In genomic region chrX:48936429-48937064, GRCh38 we compare ENCODE assay signal across 8 cellular contexts. TPM values are rescaled to one million over a fixed set of nuclear protein-coding genes. Genes with fewer than 3 reads are reported as not detected.
A peak's percentile ranks its signal among the peaks of the same experiment; 100 is the strongest.
DNase-seq lines count a peak whose midpoint lies in the region; ATAC-seq and TF ChIP-seq lines count a peak whose summit lies in the region.

No MANE protein-coding gene starts in this region.

- H3K9me2 ChIP-seq in SU-DHL-6 (replicated peaks; ENCODE audit: insufficient read depth, low read length), result no peaks in the 10 kb centered on the region

- H3K4me2 ChIP-seq in SU-DHL-6 (ENCODE audit: low read depth, low read length, poor library complexity, severe bottlenecking), result peak overlapping the region; percentile 38
- H3K4me2 ChIP-seq in mesenchymal stem cell (ENCODE audit: low read length, poor library complexity, severe bottlenecking), result no peak overlapping the region

- H2BK5ac ChIP-seq in mesenchymal stem cell (ENCODE audit: low read depth, low read length, poor library complexity, severe bottlenecking), result no peak overlapping the region

- no peak overlapping the region for H3K9ac ChIP-seq in SU-DHL-6 (ENCODE audit: low read length)
- no peak overlapping the region for H3K9ac ChIP-seq in mesenchymal stem cell (ENCODE audit: low read length)

- H3K27me3 ChIP-seq in CD8-positive, alpha-beta memory T cell (ENCODE audit: insufficient read depth, low read length, poor library complexity, severe bottlenecking), result no peaks in the 10 kb centered on the region
- H3K27me3 ChIP-seq in SU-DHL-6 (ENCODE audit: low read length), result no peaks in the 10 kb centered on the region
- peaks cover 0 to 4% of the 10 kb centered on the region in 2 experiments for H3K27me3 ChIP-seq in mesenchymal stem cell (ENCODE audit: control insufficient read depth in 1 of 2, insufficient read depth in 1 of 2, low read length in 2 of 2)
- H3K27me3 ChIP-seq in Caco-2 (replicated peaks; ENCODE audit: control insufficient read depth, insufficient read depth, low read length), result no peaks in the 10 kb centered on the region

- no peak overlapping the region for H4K91ac ChIP-seq in mesenchymal stem cell (ENCODE audit: low read length)

- H4K8ac ChIP-seq in mesenchymal stem cell (ENCODE audit: low read length), result no peak overlapping the region

- H3K4ac ChIP-seq in mesenchymal stem cell (ENCODE audit: low read depth in 1 of 2, low read length in 2 of 2), result no peak overlapping the region

- intact Hi-C loops in Caco-2 (cut with micrococcal nuclease; ENCODE audit: unreplicated experiment), result no loop called here

- H3K4me1 ChIP-seq in CD8-positive, alpha-beta memory T cell (ENCODE audit: insufficient read depth, low read length), result peaks cover 75% of the 10 kb centered on the region
- peaks cover 23% of the 10 kb centered on the region for H3K4me1 ChIP-seq in mesenchymal stem cell (ENCODE audit: control insufficient read depth, insufficient read depth, low read depth, low read length)
- no peaks in the 10 kb centered on the region for H3K4me1 ChIP-seq in Caco-2

- H2AFZ ChIP-seq in SU-DHL-6 (ENCODE audit: low read depth, low read length, severe bottlenecking) (no peak overlapping the region), mesenchymal stem cell (ENCODE audit: low read depth, low read length) (no peak overlapping the region)

- peaks cover 25% of the 10 kb centered on the region for H3F3A ChIP-seq in SU-DHL-6 (ENCODE audit: insufficient read depth)

- peaks cover 71 to 84% (median 78%) of the 10 kb centered on the region in 3 donors for H3K4me1 Mint-ChIP-seq in CD8-positive, alpha-beta memory T cell
- H3K4me1 Mint-ChIP-seq in Caco-2 (ENCODE audit: low read depth, unreplicated experiment) (no peaks in the 10 kb centered on the region), glutamatergic neuron (ENCODE audit: low read depth, unreplicated experiment) (peaks cover 5% of the 10 kb centered on the region)

- ATAC-seq in GM21825 (IDR thresholded peaks at IDR 0.05; ENCODE audit: unreplicated experiment), result peak; percentile 2

- no peak for DNase-seq in CD8-positive, alpha-beta memory T cell
- DNase-seq in mesenchymal stem cell, result no peak
- no peak for DNase-seq in Caco-2
- no peak for DNase-seq in DMS153 treated with DMSO at 0.1 percent for 48 hours (lab: John Stamatoyannopoulos, UW; ENCODE audit: unreplicated experiment)
- no peak for DNase-seq in stimulated activated CD4-positive, alpha-beta T cell treated with anti-CD3 and anti-CD28 coated beads, Interleukin-4, amount 100 ng/mL, for 1 hour
- no peak for DNase-seq in glutamatergic neuron

- no peak overlapping the region for H3K18ac ChIP-seq in mesenchymal stem cell (ENCODE audit: low read depth in 1 of 2, low read length in 2 of 2)

- H2AK5ac ChIP-seq in mesenchymal stem cell (ENCODE audit: low read length, severe bottlenecking), result no peak overlapping the region

- H3K4me3 Mint-ChIP-seq in CD8-positive, alpha-beta memory T cell, result peak overlapping the region; percentile 74 to 93 (median 86)
- H3K4me3 Mint-ChIP-seq in Caco-2 (ENCODE audit: unreplicated experiment) (no peak overlapping the region), glutamatergic neuron (ENCODE audit: unreplicated experiment) (no peak overlapping the region)

- POLR2A ChIA-PET in CD8-positive, alpha-beta memory T cell (lab: Charles Lee), result interaction anchor here (0.9 to 2.0 kb wide), 6 partner anchors 17 to 253 kb away, joined by 4 to 16 read pairs (median 4); partner anchors contain the start of genes OTUD5, PQBP1, TIMM17B and WAS
- POLR2A ChIA-PET in Caco-2 (lab: Charles Lee), result no interaction called here

- BruUV-seq in Caco-2 (replicated peaks; lab: Mats Ljungman, UMichigan), result no TSS peak

- peak overlapping the region; percentile 93 to 99 (median 94) for H3K27ac Mint-ChIP-seq in CD8-positive, alpha-beta memory T cell
- H3K27ac Mint-ChIP-seq in Caco-2 (ENCODE audit: unreplicated experiment) (no peak overlapping the region), glutamatergic neuron (ENCODE audit: unreplicated experiment) (no peak overlapping the region)

- H3K27ac ChIP-seq in CD8-positive, alpha-beta memory T cell (ENCODE audit: low read depth, low read length), result peak overlapping the region; percentile 73
- H3K27ac ChIP-seq in SU-DHL-6 (ENCODE audit: low read depth, low read length) (peak overlapping the region; percentile 97), mesenchymal stem cell (ENCODE audit: low read length, poor library complexity, severe bottlenecking) (peak overlapping the region; percentile 53)

- 96% methylated on average over 6 of the region's 8 CpGs for WGBS in mesenchymal stem cell

- peaks cover 6 to 44% (median 14%) of the 10 kb centered on the region in 3 donors for H3K36me3 Mint-ChIP-seq in CD8-positive, alpha-beta memory T cell
- H3K36me3 Mint-ChIP-seq in Caco-2 (ENCODE audit: insufficient read depth, unreplicated experiment) (peaks cover 23% of the 10 kb centered on the region), glutamatergic neuron (ENCODE audit: unreplicated experiment) (no peaks in the 10 kb centered on the region)

- H3K36me3 ChIP-seq in CD8-positive, alpha-beta memory T cell (ENCODE audit: insufficient read depth, low read length), result peaks cover 8% of the 10 kb centered on the region
- no peaks in the 10 kb centered on the region for H3K36me3 ChIP-seq in SU-DHL-6 (ENCODE audit: low read length)
- H3K36me3 ChIP-seq in mesenchymal stem cell (ENCODE audit: control insufficient read depth in 1 of 2, insufficient read depth in 2 of 2, low read depth in 1 of 2, low read length in 2 of 2), result peaks cover 36 to 51% of the 10 kb centered on the region in 2 experiments
- H3K36me3 ChIP-seq in Caco-2 (ENCODE audit: control insufficient read depth, insufficient read depth, low read length), result no peaks in the 10 kb centered on the region; the same call in 1 of the 2 replicates

- no peaks in the 10 kb centered on the region for H3K9me3 Mint-ChIP-seq in CD8-positive, alpha-beta memory T cell
- H3K9me3 Mint-ChIP-seq in Caco-2 (ENCODE audit: unreplicated experiment) (no peaks in the 10 kb centered on the region), glutamatergic neuron (ENCODE audit: unreplicated experiment) (no peaks in the 10 kb centered on the region)

- H2BK120ac ChIP-seq in mesenchymal stem cell (ENCODE audit: low read depth, low read length), result no peak overlapping the region

- H3K9me3 ChIP-seq in CD8-positive, alpha-beta memory T cell (ENCODE audit: low read length), result no peaks in the 10 kb centered on the region
- no peaks in the 10 kb centered on the region for H3K9me3 ChIP-seq in SU-DHL-6 (ENCODE audit: insufficient read depth, low read length)
- peaks cover 4% of the 10 kb centered on the region for H3K9me3 ChIP-seq in mesenchymal stem cell (ENCODE audit: control insufficient read depth, low read length)
- no peaks in the 10 kb centered on the region for H3K9me3 ChIP-seq in Caco-2

- H3K23ac ChIP-seq in mesenchymal stem cell (ENCODE audit: low read length in 2 of 2), result no peak overlapping the region

- no peaks in the 10 kb centered on the region for H4K20me1 ChIP-seq in SU-DHL-6 (ENCODE audit: low read depth, low read length)

- no peak for TF ChIP-seq CTCF in SU-DHL-6 (IDR thresholded peaks at IDR 0.05; ENCODE audit: insufficient read depth, low read length, poor library complexity, severe bottlenecking)
- TF ChIP-seq CTCF in Caco-2 (IDR thresholded peaks at IDR 0.05; ENCODE audit: insufficient read depth in 1 of 2, low read depth in 1 of 2, low read length in 1 of 2, severe bottlenecking in 1 of 2, unreplicated experiment in 1 of 2), result no peak
- TF ChIP-seq CTCF in glutamatergic neuron (IDR thresholded peaks at IDR 0.05; ENCODE audit: partially characterized antibody, unreplicated experiment), result no peak

- no peak overlapping the region for H3K14ac ChIP-seq in mesenchymal stem cell (ENCODE audit: low read length in 2 of 2)

- no peaks in the 10 kb centered on the region for H3K79me2 ChIP-seq in SU-DHL-6 (ENCODE audit: insufficient read depth, low read length)

- peaks cover 4% of the 10 kb centered on the region for H3K79me1 ChIP-seq in mesenchymal stem cell (replicated peaks; ENCODE audit: low read length, poor library complexity, severe bottlenecking)

- H3K4me3 ChIP-seq in CD8-positive, alpha-beta memory T cell (ENCODE audit: low read length), result peak overlapping the region; percentile 34
- H3K4me3 ChIP-seq in SU-DHL-6 (ENCODE audit: insufficient read depth, low read length, poor library complexity, severe bottlenecking) (no peak overlapping the region), mesenchymal stem cell (ENCODE audit: insufficient read depth in 1 of 2, low read depth in 1 of 2, low read length in 2 of 2) (no peak overlapping the region), Caco-2 (ENCODE audit: low read depth, low read length) (no peak overlapping the region)

- CTCF ChIA-PET in CD8-positive, alpha-beta memory T cell (lab: Charles Lee), result interaction anchor here (1.0 to 2.7 kb wide), 12 partner anchors 10 to 288 kb away, joined by 3 to 18 read pairs (median 9); partner anchors contain the start of genes OTUD5, PQBP1, SLC35A2 and TIMM17B
- CTCF ChIA-PET in Caco-2 (lab: Charles Lee), result no interaction called here

- H2BK12ac ChIP-seq in mesenchymal stem cell (ENCODE audit: low read length in 2 of 2), result no peak overlapping the region

- no peak overlapping the region for H2BK15ac ChIP-seq in mesenchymal stem cell (ENCODE audit: low read depth, poor library complexity, severe bottlenecking)

- peaks cover 0 to 5% of the 10 kb centered on the region in 2 donors for H3K27me3 Mint-ChIP-seq in CD8-positive, alpha-beta memory T cell
- H3K27me3 Mint-ChIP-seq in Caco-2 (ENCODE audit: insufficient read depth, unreplicated experiment) (no peaks in the 10 kb centered on the region), glutamatergic neuron (ENCODE audit: unreplicated experiment) (peaks cover 1% of the 10 kb centered on the region)

RNA-seq across cellular contexts. Expression of gene PIM2, which starts 17.7 kb away (rescaled TPM):
- 100 to 1,000 TPM; 269 to 273 TPM for total RNA-seq in CD8-positive, alpha-beta memory T cell
- 212 TPM for polyA plus RNA-seq in CD8-positive, alpha-beta memory T cell
- 11.0 TPM for polyA plus RNA-seq in mesenchymal stem cell (2013, experiment 1 of 2)
- 10.8 TPM for polyA plus RNA-seq in mesenchymal stem cell (2013, experiment 2 of 2)
- total RNA-seq in Caco-2 (2022) (12.0 and 13.9 TPM in 2 replicates), glutamatergic neuron (ENCODE audit: unreplicated experiment) (16.5 TPM)

RNA-seq across cellular contexts. Expression of gene OTUD5, which starts 20.9 kb away (rescaled TPM):
- 10 to 100 TPM; 67.3 to 69.1 TPM for total RNA-seq in CD8-positive, alpha-beta memory T cell
- polyA plus RNA-seq in CD8-positive, alpha-beta memory T cell, result 47.5 TPM
- 44.5 TPM for polyA plus RNA-seq in mesenchymal stem cell (2013, experiment 1 of 2)
- 44.0 TPM for polyA plus RNA-seq in mesenchymal stem cell (2013, experiment 2 of 2)
- total RNA-seq in Caco-2 (2022), result 40.1 and 40.6 TPM in 2 replicates
- total RNA-seq in glutamatergic neuron (ENCODE audit: unreplicated experiment), result 68.3 TPM

RNA-seq across cellular contexts. Expression of gene SLC35A2, which starts 25.1 kb away (rescaled TPM):
- total RNA-seq in CD8-positive, alpha-beta memory T cell, result 10 to 100 TPM; 27.1 to 27.2 TPM
- polyA plus RNA-seq in CD8-positive, alpha-beta memory T cell, result 13.2 TPM
- polyA plus RNA-seq in mesenchymal stem cell (2013, experiment 1 of 2), result 38.4 TPM
- 38.1 TPM for polyA plus RNA-seq in mesenchymal stem cell (2013, experiment 2 of 2)
- total RNA-seq in Caco-2 (2022) (58.8 and 61.4 TPM in 2 replicates), glutamatergic neuron (ENCODE audit: unreplicated experiment) (22.1 TPM)

RNA-seq across cellular contexts. Expression of gene KCND1, which starts 35.1 kb away (rescaled TPM):
- 1 to 10 TPM in 1 of 2 experiments, under 1 TPM in 1; 0.72 to 1.1 TPM for total RNA-seq in CD8-positive, alpha-beta memory T cell
- polyA plus RNA-seq in CD8-positive, alpha-beta memory T cell, result 0.06 TPM
- 4.6 TPM for polyA plus RNA-seq in mesenchymal stem cell (2013, experiment 1 of 2)
- 4.3 TPM for polyA plus RNA-seq in mesenchymal stem cell (2013, experiment 2 of 2)
- total RNA-seq in Caco-2 (2022), result 0.88 and 0.97 TPM in 2 replicates
- 7.2 TPM for total RNA-seq in glutamatergic neuron (ENCODE audit: unreplicated experiment)

RNA-seq across cellular contexts. Expression of gene PQBP1, which starts 38.8 kb away (rescaled TPM):
- 100 to 1,000 TPM; 101 to 106 TPM for total RNA-seq in CD8-positive, alpha-beta memory T cell
- 83.5 TPM for polyA plus RNA-seq in CD8-positive, alpha-beta memory T cell
- polyA plus RNA-seq in mesenchymal stem cell (2013, experiment 1 of 2), result 69.7 TPM
- polyA plus RNA-seq in mesenchymal stem cell (2013, experiment 2 of 2), result 66.1 TPM
- total RNA-seq in Caco-2 (2022) (111 and 114 TPM in 2 replicates), glutamatergic neuron (ENCODE audit: unreplicated experiment) (120 TPM)

Comparison
In these comparisons a context has a peak if more than half of its experiments do, and no peak if none do; other contexts are left out.
1. H3K27ac Mint-ChIP-seq: peak in CD8-positive, alpha-beta memory T cell (8 of 8); none in Caco-2 (single experiment) and glutamatergic neuron (single experiment).
2. H3K4me3 Mint-ChIP-seq: peak in CD8-positive, alpha-beta memory T cell (7 of 7); none in Caco-2 (single experiment) and glutamatergic neuron (single experiment).
3. RNA of gene PIM2, which starts 17.7 kb away (total RNA-seq): 269 to 273 TPM in CD8-positive, alpha-beta memory T cell; 16.5 TPM in glutamatergic neuron (single experiment) and 12.0 to 13.9 TPM in Caco-2; every median in the first group is over 10 times any median in the second.
4. Peak in every context shown above with its lines, with median percentiles within 50 percentile points of each other: H3K27ac ChIP-seq.